Comparison of ENCODE assay signal across 17 cellular contexts in the genomic region with DNA sequence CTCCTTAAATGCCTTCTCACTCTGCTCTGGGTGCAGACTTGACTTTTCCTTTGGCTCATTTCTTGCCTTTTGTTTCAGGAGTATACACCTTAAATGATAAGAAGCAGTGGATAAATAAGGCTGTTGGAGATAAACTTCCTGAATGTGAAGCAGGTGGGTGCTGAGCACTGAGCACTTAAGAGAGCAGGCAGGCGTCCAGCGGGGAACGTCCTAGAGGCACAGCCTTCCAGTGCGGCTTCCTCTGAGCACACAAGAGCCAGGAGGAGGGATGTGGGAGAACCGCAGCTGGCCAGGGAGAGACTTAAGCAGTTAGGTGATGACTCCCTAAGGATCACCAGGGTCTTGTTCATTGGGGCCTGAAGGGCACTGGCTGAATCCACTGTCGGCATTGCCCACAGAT. TPM values are rescaled to one million over a fixed set of nuclear protein-coding genes. Genes with fewer than 3 reads are reported as not detected.
A peak's percentile ranks its signal among the peaks of the same experiment; 100 is the strongest.
DNase-seq lines count a peak whose midpoint lies in the region; ATAC-seq, FAIRE-seq and TF ChIP-seq lines count a peak whose summit lies in the region.
"Not testable (repeated sequence)": the region's sequence is repeated elsewhere in the genome, so short reads cannot be mapped to it uniquely, and the experiment has no call there.
"Had no signal": no experiment of that assay in that cellular context is flagged by ENCODE, and none has a peak within 500 bp of the region (broad histone marks: within the 10 kb centered on the region; RNA-seq: fewer than 3 reads in every experiment).

No MANE protein-coding gene starts in this region.

- not testable (repeated sequence) for H3K27me3 ChIP-seq in dorsolateral prefrontal cortex, heart left ventricle, left lung, pancreas, testis, upper lobe of right lung

- H3K4me1 ChIP-seq in heart left ventricle (peaks cover 0 to 36% (median 7%) of the 10 kb centered on the region in 12 donors), testis (peaks cover 34% of the 10 kb centered on the region)
- not testable (repeated sequence) for H3K4me1 ChIP-seq in left lung, pancreas, upper lobe of right lung

- H3K36me3 ChIP-seq in heart left ventricle; left lung; pancreas; testis (ENCODE audit: low read depth, missing control alignments); upper lobe of right lung: not testable (repeated sequence)

- not testable (repeated sequence) for DNase-seq in dorsolateral prefrontal cortex, heart left ventricle, left ventricle myocardium superior, left lung, pancreas, testis, upper lobe of right lung

- TF ChIP-seq CTCF in dorsolateral prefrontal cortex (IDR thresholded peaks at IDR 0.05 in 54 of 56, conservative IDR thresholded peaks at IDR 0.05 in 2 of 56; ENCODE audit: low read depth in 1 of 56, partially characterized antibody in 56 of 56); heart left ventricle (IDR thresholded peaks at IDR 0.05); left lung (IDR thresholded peaks at IDR 0.05); pancreas (IDR thresholded peaks at IDR 0.05); testis (IDR thresholded peaks at IDR 0.05); upper lobe of right lung (IDR thresholded peaks at IDR 0.05): not testable (repeated sequence)

- peak; percentile 43 to 62 (median 49) for ATAC-seq in heart left ventricle
- peak; percentile 68 for ATAC-seq in left ventricle myocardium superior
- ATAC-seq in left lung, result peak; percentile 75
- peak in 3 of 4 donors; percentile 35 to 74 (median 59) for ATAC-seq in pancreas
- ATAC-seq in upper lobe of right lung, result peak; percentile 41

- TF ChIP-seq POLR2A in heart left ventricle (IDR thresholded peaks at IDR 0.05); testis (IDR thresholded peaks at IDR 0.05): not testable (repeated sequence)

- intact Hi-C loops in dorsolateral prefrontal cortex (cut with DNase I); left ventricle myocardium superior (cut with micrococcal nuclease); left lung (cut with DNase I); pancreas (cut with DNase I); testis (cut with DNase I; ENCODE audit: low total_unique reads); upper lobe of right lung (cut with DNase I): not testable (repeated sequence)
- intact Hi-C loops in heart left ventricle (cut with DNase I), result loop anchor here in 1 of 10 donors (2.0 kb wide), 1 partner anchor 18 kb away; a partner anchor contains a TSS

- not testable (repeated sequence) for FAIRE-seq in pancreas (lab: Jason Lieb, UNC)

- H3K9me3 ChIP-seq in heart left ventricle, left lung, pancreas, testis, upper lobe of right lung: not testable (repeated sequence)

- not testable (repeated sequence) for H3K4me3 ChIP-seq in dorsolateral prefrontal cortex, left lung, pancreas, testis, upper lobe of right lung
- peak overlapping the region in 4 of 12 donors; percentile 16 to 45 (median 30) for H3K4me3 ChIP-seq in heart left ventricle

- H3K27ac ChIP-seq in dorsolateral prefrontal cortex (peak overlapping the region in 32 of 59 donors; percentile 11 to 98 (median 78)), heart left ventricle (peak overlapping the region in 10 of 12 donors; percentile 64 to 98 (median 86)), testis (peak overlapping the region; percentile 16 to 62)
- not testable (repeated sequence) for H3K27ac ChIP-seq in left lung, pancreas, upper lobe of right lung

- 40 to 71% (median 53%) methylated on average over 1 to 2 of the region's 6 CpGs for whole genome bisulfite sequencing in heart left ventricle, 4 donors
- WGBS in pancreas, 2 donors, result 29 to 38% methylated on average over 2 of the region's 6 CpGs
- 20% methylated on average over 2 of the region's 6 CpGs; no CpG with 5 or more reads in 1 of the 2 donors for WGBS in testis, 2 donors

RNA-seq across cellular contexts. Expression of a gene that starts 12.0 kb away (rescaled TPM):
- total RNA-seq in dorsolateral prefrontal cortex, result 10 to 100 TPM in 20 of 120 experiments, 1 to 10 TPM in 99, not detected in 1; 1.2 to 22.9 (median 4.2) TPM
- 100 to 1,000 TPM in 4 of 9 donors, 10 to 100 TPM in 5; 31.4 to 210 (median 54.7) TPM for total RNA-seq in heart left ventricle
- 100 to 1,000 TPM in 1 of 2 donors, 10 to 100 TPM in 1; 20.5 to 148 TPM for polyA plus RNA-seq in heart left ventricle
- 94.9 TPM for total RNA-seq in left ventricle myocardium superior
- total RNA-seq in left lung, result under 1 TPM in 1 of 2 donors, not detected in 1; 0.29 TPM
- not detected for total RNA-seq in pancreas
- polyA plus RNA-seq in pancreas, result 1 to 10 TPM in 1 of 2 donors, under 1 TPM in 1; 0.85 to 1.2 TPM
- 1 to 10 TPM; 2.4 to 2.5 TPM for total RNA-seq in testis
- polyA plus RNA-seq in testis (ENCODE audit: insufficient read depth, low read depth, low replicate concordance), result 1.8 TPM
- 2.7 TPM for total RNA-seq in upper lobe of right lung
- total RNA-seq: A172; A673; Calu3; CD4-positive, alpha-beta memory T cell; Daoy; G401; GM23338; H4; H9 had no signal
- polyA plus RNA-seq: BJ; CD4-positive, alpha-beta memory T cell; GM23338 had no signal

RNA-seq across cellular contexts. Expression of a gene that starts 18.4 kb away (rescaled TPM):
- 10 to 100 TPM in 118 of 120 experiments, 1 to 10 TPM in 2; 6.8 to 28.6 (median 18.1) TPM for total RNA-seq in dorsolateral prefrontal cortex
- 10 to 100 TPM in 1 of 9 donors, 1 to 10 TPM in 8; 4.6 to 10.5 (median 7.0) TPM for total RNA-seq in heart left ventricle
- 10 to 100 TPM in 1 of 2 donors, 1 to 10 TPM in 1; 5.4 to 13.5 TPM for polyA plus RNA-seq in heart left ventricle
- 5.4 TPM for total RNA-seq in left ventricle myocardium superior
- total RNA-seq in left lung, result 10 to 100 TPM in 1 of 2 donors, 1 to 10 TPM in 1; 9.8 to 11.7 TPM
- 1 to 10 TPM; 5.3 to 9.6 (median 6.9) TPM for total RNA-seq in pancreas
- 1 to 10 TPM; 5.7 to 7.2 TPM for polyA plus RNA-seq in pancreas
- 10 to 100 TPM; 37.9 to 41.1 TPM for total RNA-seq in testis
- polyA plus RNA-seq in testis (ENCODE audit: insufficient read depth, low read depth, low replicate concordance), result 30.9 TPM
- 11.5 TPM for total RNA-seq in upper lobe of right lung

RNA-seq across cellular contexts. Expression of a gene that starts 18.6 kb away (rescaled TPM):
- total RNA-seq in dorsolateral prefrontal cortex (10 to 100 TPM; 14.9 to 69.2 (median 49.3) TPM), heart left ventricle (10 to 100 TPM; 30.6 to 66.5 (median 41.4) TPM), left ventricle myocardium superior (43.1 TPM), left lung (10 to 100 TPM; 41.5 to 56.2 TPM), pancreas (10 to 100 TPM; 16.3 to 31.6 (median 22.6) TPM), testis (100 to 1,000 TPM in 1 of 2 donors, 10 to 100 TPM in 1; 95.0 to 102 TPM), upper lobe of right lung (53.5 TPM)
- polyA plus RNA-seq in heart left ventricle (10 to 100 TPM; 32.2 to 52.3 TPM), pancreas (10 to 100 TPM; 63.1 to 68.2 TPM), testis (ENCODE audit: insufficient read depth, low read depth, low replicate concordance) (64.5 TPM)

RNA-seq across cellular contexts. Expression of a gene that starts 20.8 kb away (rescaled TPM):
- 10 to 100 TPM in 1 of 120 experiments, 1 to 10 TPM in 62, under 1 TPM in 11, not detected in 46; 0.40 to 11.4 (median 1.9) TPM for total RNA-seq in dorsolateral prefrontal cortex
- 100 to 1,000 TPM in 1 of 9 donors, 10 to 100 TPM in 1, 1 to 10 TPM in 6, under 1 TPM in 1; 0.42 to 314 (median 3.6) TPM for total RNA-seq in heart left ventricle
- 1 to 10 TPM; 2.7 to 4.3 TPM for polyA plus RNA-seq in heart left ventricle
- 80.3 TPM for total RNA-seq in left ventricle myocardium superior
- 100 to 1,000 TPM in 1 of 2 donors, 1 to 10 TPM in 1; 7.8 to 127 TPM for total RNA-seq in left lung
- total RNA-seq in pancreas, result 10 to 100 TPM in 1 of 6 donors, 1 to 10 TPM in 2, under 1 TPM in 3; 0.08 to 22.5 (median 0.92) TPM
- 10 to 100 TPM in 1 of 2 donors, 1 to 10 TPM in 1; 1.5 to 43.5 TPM for polyA plus RNA-seq in pancreas
- total RNA-seq in testis, result under 1 TPM in 1 of 2 donors, not detected in 1; 0.25 TPM
- 35.1 TPM for polyA plus RNA-seq in testis (ENCODE audit: insufficient read depth, low read depth, low replicate concordance)
- total RNA-seq in upper lobe of right lung, result 94.2 TPM
- total RNA-seq: A172; A673; Calu3; CD4-positive, alpha-beta memory T cell; Daoy; G401; GM23338; H9 had no signal
- polyA plus RNA-seq: BJ; CD4-positive, alpha-beta memory T cell had no signal
